ENCODE assay signal across 8 cellular contexts in the genomic region with DNA sequence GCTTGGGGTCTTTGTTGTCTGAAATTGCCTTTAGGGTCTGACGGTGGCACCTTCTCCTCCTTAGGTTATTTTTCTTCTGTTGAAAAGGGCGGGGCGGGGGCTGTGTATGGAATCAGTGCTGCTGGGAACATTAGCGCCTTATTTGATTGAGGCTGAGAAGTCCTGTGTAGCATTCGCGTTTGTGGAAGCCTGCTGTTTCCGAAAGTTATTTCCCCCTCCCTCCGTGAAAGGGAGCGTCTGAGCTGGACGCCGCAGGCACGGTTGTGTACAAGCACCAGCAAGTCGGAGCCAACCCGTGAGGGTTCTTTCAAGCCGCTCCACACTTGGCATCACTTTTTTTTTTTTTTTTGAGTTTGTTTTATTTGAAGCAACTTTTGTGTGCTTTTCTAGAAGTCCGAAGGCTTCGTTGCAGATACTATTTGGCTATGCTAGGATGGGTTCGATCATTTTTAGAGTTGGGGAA. TPM values are rescaled to one million over a fixed set of nuclear protein-coding genes. Genes with fewer than 3 reads are reported as not detected.
A peak's percentile ranks its signal among the peaks of the same experiment; 100 is the strongest.
DNase-seq lines count a peak whose midpoint lies in the region; FAIRE-seq and TF ChIP-seq lines count a peak whose summit lies in the region.

No MANE protein-coding gene starts in this region.

- H3K4me2 ChIP-seq in BLaER1 = peak overlapping the region; percentile 98

- H3K9ac ChIP-seq in BLaER1 (peak overlapping the region; percentile 88), iPS-18a (ENCODE audit: low read length) (peak overlapping the region; percentile 71)

- H3K4me3 ChIP-seq in BLaER1 (peak overlapping the region; percentile 92), iPS-18a (ENCODE audit: low read length) (peak overlapping the region; percentile 87), small intestine (ENCODE audit: low read depth in 1 of 2, low read length in 2 of 2) (peak overlapping the region; percentile 81 to 92)

- no peak for TF ChIP-seq CTCF in GM20000 (IDR thresholded peaks at IDR 0.05; ENCODE audit: extremely low read depth, missing control alignments)

- FAIRE-seq in small intestine (lab: Jason Lieb, UNC) = no peak

- DNase-seq in GM20000 (ENCODE audit: low spot score) = peak; percentile 73
- DNase-seq in T-helper 2 cell = peak; percentile 12 to 61 (median 40)
- peak; percentile 75 for DNase-seq in astrocyte of the hippocampus (ENCODE audit: low read depth, low spot score)
- DNase-seq in small intestine = peak; percentile 69
- no peak for DNase-seq in AML-193 (lab: John Stamatoyannopoulos, UW)

- 1% methylated on average over 17 to 18 of the region's 18 CpGs for WGBS in small intestine, 3 donors

- H3K9me3 ChIP-seq in BLaER1 (no peaks in the 10 kb centered on the region), KOPT-K1 (ENCODE audit: insufficient read depth, low read length, poor library complexity, severe bottlenecking) (no peaks in the 10 kb centered on the region), iPS-18a (ENCODE audit: control insufficient read depth, low read depth, low read length) (no peaks in the 10 kb centered on the region), small intestine (ENCODE audit: control insufficient read depth, low read depth) (no peaks in the 10 kb centered on the region)

- H4K20me1 ChIP-seq in BLaER1 = peaks cover 23% of the 10 kb centered on the region

- H3K36me3 ChIP-seq in BLaER1 (no peaks in the 10 kb centered on the region), KOPT-K1 (ENCODE audit: insufficient read depth, low read length) (no peaks in the 10 kb centered on the region), iPS-18a (ENCODE audit: control insufficient read depth, low read depth, low read length) (no peaks in the 10 kb centered on the region), small intestine (ENCODE audit: control insufficient read depth in 2 of 2, insufficient read depth in 2 of 2, low read length in 2 of 2) (no peaks in the 10 kb centered on the region)

- H3K27ac ChIP-seq in BLaER1 (peak overlapping the region; percentile 83), KOPT-K1 (ENCODE audit: low read depth, low read length, poor library complexity, severe bottlenecking) (peak overlapping the region; percentile 79), iPS-18a (ENCODE audit: low read length) (no peak overlapping the region), small intestine (ENCODE audit: low read depth in 1 of 2, low read length in 1 of 2) (peak overlapping the region; percentile 90 to 92)

- H3K27me3 ChIP-seq in BLaER1 (no peaks in the 10 kb centered on the region), iPS-18a (ENCODE audit: control insufficient read depth, insufficient read depth, low read length) (peaks cover 14% of the 10 kb centered on the region), small intestine (ENCODE audit: control insufficient read depth in 2 of 2, insufficient read depth in 2 of 2, low read length in 2 of 2) (no peaks in the 10 kb centered on the region)

- H3K4me1 ChIP-seq in BLaER1 = peaks cover 22% of the 10 kb centered on the region
- peaks cover 10% of the 10 kb centered on the region for H3K4me1 ChIP-seq in iPS-18a (ENCODE audit: control insufficient read depth, low read depth, low read length)
- peaks cover 4 to 8% of the 10 kb centered on the region in 2 donors for H3K4me1 ChIP-seq in small intestine (ENCODE audit: control insufficient read depth in 2 of 2, insufficient read depth in 1 of 2, low read depth in 1 of 2, low read length in 1 of 2)

RNA-seq across cellular contexts. Expression of a gene that starts 1.1 kb away (rescaled TPM):
- 10 to 100 TPM; 13.8 to 35.0 (median 30.9) TPM for polyA plus RNA-seq in small intestine

Comparison
In these comparisons a context has a peak if more than half of its experiments do, and no peak if none do; other contexts are left out.
1. DNase-seq: peak in GM20000 (single experiment), T-helper 2 cell (5 of 5), astrocyte of the hippocampus (single experiment) and small intestine (single experiment); none in AML-193 (0 of 2).
2. Peak in every context shown above with its lines, with median percentiles within 50 percentile points of each other: H3K4me3 ChIP-seq.